ENCODE assay signal across 9 cellular contexts in the genomic region with DNA sequence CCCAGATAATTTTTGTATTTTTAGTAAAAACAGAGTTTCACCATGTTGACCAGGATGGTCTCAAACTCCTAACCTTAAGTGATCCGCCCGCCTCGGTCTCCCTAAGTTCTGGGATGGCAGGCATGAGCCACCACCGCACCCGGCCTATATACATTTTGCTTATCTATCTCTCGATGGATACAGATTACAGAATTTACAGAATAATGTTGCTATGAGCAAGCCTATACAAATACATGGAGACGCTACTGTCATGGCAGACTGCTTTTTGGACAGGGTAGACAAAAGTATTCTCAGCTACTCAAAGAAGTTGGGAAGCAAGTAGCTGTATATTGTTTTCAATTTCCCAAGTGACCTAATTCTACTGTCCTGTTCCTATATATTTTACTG. TPM values are rescaled to one million over a fixed set of nuclear protein-coding genes. Genes with fewer than 3 reads are reported as not detected.
DNase-seq lines count a peak whose midpoint lies in the region; ATAC-seq, FAIRE-seq and TF ChIP-seq lines count a peak whose summit lies in the region.
"Had no signal": no experiment of that assay in that cellular context is flagged by ENCODE, and none has a peak within 500 bp of the region (broad histone marks: within the 10 kb centered on the region; RNA-seq: fewer than 3 reads in every experiment).

No MANE protein-coding gene starts in this region.

- peak overlapping the region; percentile 67 to 94 (median 91) for H3K27ac Mint-ChIP-seq in CD4-positive, alpha-beta memory T cell

- H3K36me3 Mint-ChIP-seq in CD4-positive, alpha-beta memory T cell: peaks cover 22 to 40% of the 10 kb centered on the region in 2 donors

- no peaks in the 10 kb centered on the region for H3K9me3 ChIP-seq in CD4-positive, alpha-beta memory T cell (ENCODE audit: control insufficient read depth in 1 of 2, low read length in 2 of 2)
- H3K9me3 ChIP-seq in RWPE2 (ENCODE audit: severe bottlenecking) (no peaks in the 10 kb centered on the region), esophagus squamous epithelium (no peaks in the 10 kb centered on the region), pancreas (no peaks in the 10 kb centered on the region)

- TF ChIP-seq POLR2A in esophagus squamous epithelium (IDR thresholded peaks at IDR 0.05): no peak

- TF ChIP-seq CTCF in RWPE2 (IDR thresholded peaks at IDR 0.05; ENCODE audit: poor library complexity, severe bottlenecking) (no peak), esophagus squamous epithelium (IDR thresholded peaks at IDR 0.05) (no peak), pancreas (IDR thresholded peaks at IDR 0.05) (no peak)

- ATAC-seq in RWPE2 (ENCODE audit: low read depth): no peak
- ATAC-seq in pancreas: no peak
- ATAC-seq in GM18502 (IDR thresholded peaks at IDR 0.05; ENCODE audit: poor library complexity, unreplicated experiment): no peak
- ATAC-seq in GM18511 (IDR thresholded peaks at IDR 0.05; ENCODE audit: unreplicated experiment): no peak
- ATAC-seq in HG03565 (IDR thresholded peaks at IDR 0.05; ENCODE audit: unreplicated experiment): no peak

- H3K36me3 ChIP-seq in CD4-positive, alpha-beta memory T cell (ENCODE audit: insufficient read depth, low read length): peaks cover 16% of the 10 kb centered on the region
- peaks cover 4% of the 10 kb centered on the region; the same call in 1 of the 2 replicates for H3K36me3 ChIP-seq in RWPE2 (ENCODE audit: low read depth)
- H3K36me3 ChIP-seq in esophagus squamous epithelium: no peaks in the 10 kb centered on the region
- H3K36me3 ChIP-seq in pancreas: no peaks in the 10 kb centered on the region

- H3K4me3 Mint-ChIP-seq in CD4-positive, alpha-beta memory T cell: peak overlapping the region; percentile 42 to 96 (median 90)

- peaks cover 28 to 61% (median 38%) of the 10 kb centered on the region in 4 donors for H3K4me1 Mint-ChIP-seq in CD4-positive, alpha-beta memory T cell

- H3K27me3 Mint-ChIP-seq in CD4-positive, alpha-beta memory T cell: no peaks in the 10 kb centered on the region

- peaks cover 0 to 2% (median 0%) of the 10 kb centered on the region in 8 donors for H3K9me3 Mint-ChIP-seq in CD4-positive, alpha-beta memory T cell

- DNase-seq in CD4-positive, alpha-beta memory T cell: no peak
- DNase-seq in RWPE2 (ENCODE audit: low spot score): no peak
- DNase-seq in esophagus squamous epithelium (lab: John Stamatoyannopoulos, UW): no peak
- no peak for DNase-seq in pancreas
- DNase-seq in NCI-H1105 treated with DMSO at 0.1 percent for 48 hours (lab: John Stamatoyannopoulos, UW): no peak
- DNase-seq: RPMI8226 had no signal

- peak overlapping the region; percentile 42 for H3K27ac ChIP-seq in CD4-positive, alpha-beta memory T cell (ENCODE audit: low read depth, low read length)
- H3K27ac ChIP-seq in RWPE2 (ENCODE audit: poor library complexity, severe bottlenecking) (peak overlapping the region; percentile 93), esophagus squamous epithelium (peak overlapping the region; percentile 91 to 99 (median 97)), pancreas (peak overlapping the region; percentile 33 to 100 (median 88))

- H3K27me3 ChIP-seq in CD4-positive, alpha-beta memory T cell (ENCODE audit: insufficient read depth, low read length): no peaks in the 10 kb centered on the region
- H3K27me3 ChIP-seq in RWPE2 (ENCODE audit: insufficient read depth, poor library complexity, severe bottlenecking): no peaks in the 10 kb centered on the region
- no peaks in the 10 kb centered on the region for H3K27me3 ChIP-seq in esophagus squamous epithelium
- H3K27me3 ChIP-seq in pancreas: no peaks in the 10 kb centered on the region

- 94 to 95% methylated on average over 7 of the region's 7 CpGs for WGBS in esophagus squamous epithelium, 2 donors
- 90 to 92% methylated on average over 7 of the region's 7 CpGs for WGBS in pancreas, 2 donors

- intact Hi-C loops in CD4-positive, alpha-beta memory T cell (cut with micrococcal nuclease): no loop called here
- intact Hi-C loops in esophagus squamous epithelium (cut with DNase I) (no loop called here), pancreas (cut with DNase I) (no loop called here)

- H3K4me1 ChIP-seq in CD4-positive, alpha-beta memory T cell (ENCODE audit: insufficient read depth, low read length): peaks cover 32% of the 10 kb centered on the region
- H3K4me1 ChIP-seq in RWPE2 (ENCODE audit: insufficient read depth, poor library complexity, severe bottlenecking) (peaks cover 14% of the 10 kb centered on the region), esophagus squamous epithelium (peaks cover 11 to 36% (median 14%) of the 10 kb centered on the region in 3 donors), pancreas (peaks cover 0 to 14% (median 6%) of the 10 kb centered on the region in 3 donors)

- CTCF ChIA-PET in CD4-positive, alpha-beta memory T cell (lab: Charles Lee; ENCODE audit: partially characterized antibody): interaction anchor here (0.8 to 2.2 kb wide), 8 partner anchors 10 to 88 kb away, joined by 3 to 8 read pairs (median 6); partner anchors contain the start of genes DDAH2, HSPA1B and VARS1

- FAIRE-seq in pancreas (lab: Jason Lieb, UNC): no peak

- POLR2A ChIA-PET in CD4-positive, alpha-beta memory T cell (lab: Charles Lee; ENCODE audit: partially characterized antibody): interaction anchor here (1.1 to 5.7 kb wide), 8 partner anchors 8 to 149 kb away, joined by 4 to 73 read pairs (median 30); partner anchors contain the start of genes ABHD16A, CLIC1, GPANK1 and HSPA1B

- H3K4me3 ChIP-seq in CD4-positive, alpha-beta memory T cell (ENCODE audit: low read length in 2 of 2): no peak overlapping the region
- H3K4me3 ChIP-seq in RWPE2 (ENCODE audit: severe bottlenecking) (peak overlapping the region; percentile 27), esophagus squamous epithelium (peak overlapping the region in 3 of 4 donors; percentile 63 to 84 (median 64)), pancreas (no peak overlapping the region)

RNA-seq across cellular contexts. Expression of gene HSPA1L, which starts 1.6 kb away (rescaled TPM):
- 1 to 10 TPM; 8.2 to 8.3 TPM for total RNA-seq in CD4-positive, alpha-beta memory T cell
- 1 to 10 TPM; 1.1 to 4.4 TPM for polyA plus RNA-seq in CD4-positive, alpha-beta memory T cell
- total RNA-seq in esophagus squamous epithelium: under 1 TPM; 0.35 to 0.97 (median 0.57) TPM
- total RNA-seq in pancreas: 1 to 10 TPM in 2 of 6 donors, under 1 TPM in 4; 0.51 to 1.2 (median 0.68) TPM
- polyA plus RNA-seq in pancreas: 1 to 10 TPM in 1 of 2 donors, under 1 TPM in 1; 0.46 to 1.0 TPM

RNA-seq across cellular contexts. Expression of gene HSPA1A, which starts 1.9 kb away (rescaled TPM):
- total RNA-seq in CD4-positive, alpha-beta memory T cell: 10 to 100 TPM; 69.9 to 71.5 TPM
- polyA plus RNA-seq in CD4-positive, alpha-beta memory T cell: 10 to 100 TPM; 14.6 to 71.9 TPM
- total RNA-seq in esophagus squamous epithelium (100 to 1,000 TPM; 158 to 362 (median 223) TPM), pancreas (100 to 1,000 TPM in 1 of 6 donors, 10 to 100 TPM in 5; 18.2 to 195 (median 29.6) TPM)
- polyA plus RNA-seq in pancreas: 10 to 100 TPM; 51.7 to 85.0 TPM

RNA-seq across cellular contexts. Expression of gene LSM2, which starts 6.7 kb away (rescaled TPM):
- 10 to 100 TPM; 30.0 to 34.6 TPM for total RNA-seq in CD4-positive, alpha-beta memory T cell
- 10 to 100 TPM; 67.4 to 80.4 TPM for polyA plus RNA-seq in CD4-positive, alpha-beta memory T cell
- total RNA-seq in esophagus squamous epithelium: 10 to 100 TPM; 27.1 to 70.8 (median 36.6) TPM
- total RNA-seq in pancreas: 10 to 100 TPM; 11.0 to 23.1 (median 19.0) TPM
- polyA plus RNA-seq in pancreas: 10 to 100 TPM; 25.1 to 27.3 TPM

RNA-seq across cellular contexts. Expression of gene HSPA1B, which starts 14.1 kb away (rescaled TPM):
- total RNA-seq in CD4-positive, alpha-beta memory T cell: 10 to 100 TPM; 58.0 to 60.8 TPM
- polyA plus RNA-seq in CD4-positive, alpha-beta memory T cell: 1 to 10 TPM; 1.9 to 5.3 TPM
- total RNA-seq in esophagus squamous epithelium: 100 to 1,000 TPM; 209 to 553 (median 252) TPM
- total RNA-seq in pancreas: 100 to 1,000 TPM in 2 of 6 donors, 10 to 100 TPM in 4; 24.6 to 248 (median 43.2) TPM
- polyA plus RNA-seq in pancreas: 10 to 100 TPM; 18.4 to 60.4 TPM

RNA-seq across cellular contexts. Expression of gene VARS1, which starts 17.9 kb away (rescaled TPM):
- 10 to 100 TPM; 39.6 to 46.8 TPM for total RNA-seq in CD4-positive, alpha-beta memory T cell
- polyA plus RNA-seq in CD4-positive, alpha-beta memory T cell: 10 to 100 TPM; 43.4 to 45.9 TPM
- 10 to 100 TPM; 35.0 to 72.3 (median 45.5) TPM for total RNA-seq in esophagus squamous epithelium
- 10 to 100 TPM; 22.0 to 48.1 (median 36.2) TPM for total RNA-seq in pancreas
- 10 to 100 TPM; 35.3 to 67.3 TPM for polyA plus RNA-seq in pancreas

Comparison
In these comparisons a context has a peak if more than half of its experiments do, and no peak if none do; other contexts are left out.
1. H3K27ac ChIP-seq: peak in every context shown above with its lines; median percentile 97 in esophagus squamous epithelium; 93 in RWPE2; 88 in pancreas; 42 in CD4-positive, alpha-beta memory T cell.
2. H3K4me3 ChIP-seq: peak in RWPE2 (single experiment) and esophagus squamous epithelium (3 of 4); none in CD4-positive, alpha-beta memory T cell (0 of 2) and pancreas (0 of 4).
3. RNA of gene HSPA1L, which starts 1.6 kb away (total RNA-seq): 8.2 to 8.3 TPM in CD4-positive, alpha-beta memory T cell; 0.35 to 0.97 TPM in esophagus squamous epithelium and 0.51 to 1.2 TPM in pancreas; every median in the first group is over 4 times any median in the second.